In the genomic region with DNA sequence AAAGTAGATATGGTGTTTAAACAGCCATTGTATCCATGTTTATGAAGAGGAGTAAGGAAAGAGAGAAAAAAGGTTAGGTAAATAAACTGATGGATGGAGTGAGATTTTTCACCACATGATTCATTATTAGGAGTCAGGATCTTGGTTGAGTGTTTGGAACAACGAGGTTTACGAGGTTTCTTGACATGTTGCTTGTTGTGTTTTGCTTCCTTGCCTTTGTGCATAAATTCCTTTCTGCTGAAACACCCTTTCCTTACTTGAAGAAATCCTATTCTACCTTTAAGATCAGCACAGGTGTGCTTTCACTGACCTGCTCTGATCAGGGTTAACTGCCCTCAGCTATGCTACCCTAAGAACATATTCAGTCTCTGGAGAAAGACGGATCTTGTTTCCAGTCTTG, we compare ENCODE assay signal across 24 cellular contexts.
DNase-seq lines count a peak whose midpoint lies in the region; ATAC-seq and TF ChIP-seq lines count a peak whose summit lies in the region.
"Had no signal": no experiment of that assay in that cellular context is flagged by ENCODE, and none has a peak within 500 bp of the region (broad histone marks: within the 10 kb centered on the region; RNA-seq: fewer than 3 reads in every experiment).

No MANE protein-coding gene starts in this region.

- peak; percentile 79 for DNase-seq in EH (ENCODE audit: low read depth)
- DNase-seq in NCI-H226: peak; percentile 64
- DNase-seq in choroid plexus epithelial cell (ENCODE audit: low read depth): peak; percentile 60
- no peak for DNase-seq in nephron progenitor cell
- no peak for DNase-seq in lower leg skin (ENCODE audit: low spot score in 2 of 2)
- DNase-seq in HuH-7 (ENCODE audit: low spot score): no peak
- DNase-seq: activated CD4-positive, alpha-beta memory T cell treated with anti-CD3 and anti-CD28 coated beads for 36 hours; activated naive CD4-positive, alpha-beta T cell treated with Interleukin-2 at 50 U/mL for 16 hours; activated T-cell treated with anti-CD3 and anti-CD28 coated beads for 4 hours; aorta; CD8-positive, alpha-beta memory T cell; colonic mucosa; DND-41; endodermal cell; KBM-7; NCI-H1092; NCI-H2081; NCI-H510A treated with DMSO at 0.1 percent for 48 hours; stimulated activated CD4-positive, alpha-beta T cell treated with anti-CD3 and anti-CD28 coated beads, Interleukin-4, amount 100 ng/mL, for 1 hour; T-helper 1 cell had no signal

- no peak for TF ChIP-seq POLR2A in lower leg skin (IDR thresholded peaks at IDR 0.05)

- peaks cover 10% of the 10 kb centered on the region for H3K4me1 Mint-ChIP-seq in nephron progenitor cell
- H3K4me1 Mint-ChIP-seq: CD8-positive, alpha-beta memory T cell; endodermal cell had no signal

- no peak for ATAC-seq in SK-N-SH treated with all-trans-retinoic acid at 6 μM for 48 hours
- ATAC-seq in GM19395 (IDR thresholded peaks at IDR 0.05; ENCODE audit: unreplicated experiment): no peak
- ATAC-seq: natural killer cell treated with Interleukin-12 subunit alpha and Interleukin-12 subunit beta and Interleukin-15 and Interleukin-18, amount 100 ng/mL, for 72 hours had no signal

- TF ChIP-seq CTCF in choroid plexus epithelial cell (conservative IDR thresholded peaks at IDR 0.05; ENCODE audit: low read depth, low read length) (no peak), nephron progenitor cell (IDR thresholded peaks at IDR 0.05) (no peak), lower leg skin (IDR thresholded peaks at IDR 0.05) (no peak)

- H3K27me3 Mint-ChIP-seq in nephron progenitor cell (ENCODE audit: low read depth, poor library complexity): peaks cover 6% of the 10 kb centered on the region
- H3K27me3 Mint-ChIP-seq: activated CD4-positive, alpha-beta memory T cell treated with anti-CD3 and anti-CD28 coated beads for 36 hours; CD8-positive, alpha-beta memory T cell had no signal

- H3K4me3 Mint-ChIP-seq in nephron progenitor cell: no peak overlapping the region
- H3K4me3 Mint-ChIP-seq: activated CD4-positive, alpha-beta memory T cell treated with anti-CD3 and anti-CD28 coated beads for 36 hours; CD8-positive, alpha-beta memory T cell; endodermal cell; natural killer cell treated with Interleukin-12 subunit alpha and Interleukin-12 subunit beta and Interleukin-15 and Interleukin-18, amount 100 ng/mL, for 72 hours had no signal

- peaks cover 4% of the 10 kb centered on the region for H3K36me3 Mint-ChIP-seq in nephron progenitor cell (ENCODE audit: low read depth)
- H3K36me3 Mint-ChIP-seq: activated CD4-positive, alpha-beta memory T cell treated with anti-CD3 and anti-CD28 coated beads for 36 hours; CD8-positive, alpha-beta memory T cell; natural killer cell treated with Interleukin-12 subunit alpha and Interleukin-12 subunit beta and Interleukin-15 and Interleukin-18, amount 100 ng/mL, for 72 hours had no signal

- intact Hi-C loops in lower leg skin (cut with DNase I; ENCODE audit: low total_unique reads): no loop called here

- H3K4me3 ChIP-seq in choroid plexus epithelial cell (ENCODE audit: low read depth, low read length) (no peak overlapping the region), lower leg skin (ENCODE audit: low read depth, poor library complexity, severe bottlenecking) (no peak overlapping the region)
- H3K4me3 ChIP-seq: colonic mucosa, skin epidermis had no signal

- H3K27ac Mint-ChIP-seq in nephron progenitor cell: peak overlapping the region; percentile 73
- H3K27ac Mint-ChIP-seq: activated CD4-positive, alpha-beta memory T cell treated with anti-CD3 and anti-CD28 coated beads for 36 hours; CD8-positive, alpha-beta memory T cell; endodermal cell; natural killer cell treated with Interleukin-12 subunit alpha and Interleukin-12 subunit beta and Interleukin-15 and Interleukin-18, amount 100 ng/mL, for 72 hours had no signal

- WGBS in lower leg skin, 2 donors: 43 to 59% methylated on average over 3 of the region's 3 CpGs

- H3K9me3 Mint-ChIP-seq in nephron progenitor cell: peaks cover 5% of the 10 kb centered on the region
- H3K9me3 Mint-ChIP-seq: activated CD4-positive, alpha-beta memory T cell treated with anti-CD3 and anti-CD28 coated beads for 36 hours; CD8-positive, alpha-beta memory T cell; endodermal cell had no signal

TF ChIP-seq in SK-N-SH treated with all-trans-retinoic acid at 6 μM for 48 hours, 23 proteins besides CTCF, POLR2A, EP300 and RAD21:
- TF ChIP-seq, protein P1, sequence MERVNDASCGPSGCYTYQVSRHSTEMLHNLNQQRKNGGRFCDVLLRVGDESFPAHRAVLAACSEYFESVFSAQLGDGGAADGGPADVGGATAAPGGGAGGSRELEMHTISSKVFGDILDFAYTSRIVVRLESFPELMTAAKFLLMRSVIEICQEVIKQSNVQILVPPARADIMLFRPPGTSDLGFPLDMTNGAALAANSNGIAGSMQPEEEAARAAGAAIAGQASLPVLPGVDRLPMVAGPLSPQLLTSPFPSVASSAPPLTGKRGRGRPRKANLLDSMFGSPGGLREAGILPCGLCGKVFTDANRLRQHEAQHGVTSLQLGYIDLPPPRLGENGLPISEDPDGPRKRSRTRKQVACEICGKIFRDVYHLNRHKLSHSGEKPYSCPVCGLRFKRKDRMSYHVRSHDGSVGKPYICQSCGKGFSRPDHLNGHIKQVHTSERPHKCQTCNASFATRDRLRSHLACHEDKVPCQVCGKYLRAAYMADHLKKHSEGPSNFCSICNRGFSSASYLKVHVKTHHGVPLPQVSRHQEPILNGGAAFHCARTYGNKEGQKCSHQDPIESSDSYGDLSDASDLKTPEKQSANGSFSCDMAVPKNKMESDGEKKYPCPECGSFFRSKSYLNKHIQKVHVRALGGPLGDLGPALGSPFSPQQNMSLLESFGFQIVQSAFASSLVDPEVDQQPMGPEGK (CRISPR knock-in tag; IDR thresholded peaks at IDR 0.05; ENCODE audit: borderline replicate concordance): no peak
- TF ChIP-seq SNAI2 (CRISPR knock-in tag; IDR thresholded peaks at IDR 0.05) (no peak), GLIS3 (CRISPR knock-in tag; IDR thresholded peaks at IDR 0.05) (no peak), ZNF565 (CRISPR knock-in tag; conservative IDR thresholded peaks at IDR 0.05; ENCODE audit: low read depth) (no peak), CSDC2 (CRISPR knock-in tag; IDR thresholded peaks at IDR 0.05) (no peak), TCF4 (CRISPR knock-in tag; IDR thresholded peaks at IDR 0.05; ENCODE audit: borderline replicate concordance) (no peak), PPARA (CRISPR knock-in tag; IDR thresholded peaks at IDR 0.05; ENCODE audit: borderline replicate concordance) (no peak), RARB (CRISPR knock-in tag; IDR thresholded peaks at IDR 0.05) (no peak)
- TF ChIP-seq, protein P2, sequence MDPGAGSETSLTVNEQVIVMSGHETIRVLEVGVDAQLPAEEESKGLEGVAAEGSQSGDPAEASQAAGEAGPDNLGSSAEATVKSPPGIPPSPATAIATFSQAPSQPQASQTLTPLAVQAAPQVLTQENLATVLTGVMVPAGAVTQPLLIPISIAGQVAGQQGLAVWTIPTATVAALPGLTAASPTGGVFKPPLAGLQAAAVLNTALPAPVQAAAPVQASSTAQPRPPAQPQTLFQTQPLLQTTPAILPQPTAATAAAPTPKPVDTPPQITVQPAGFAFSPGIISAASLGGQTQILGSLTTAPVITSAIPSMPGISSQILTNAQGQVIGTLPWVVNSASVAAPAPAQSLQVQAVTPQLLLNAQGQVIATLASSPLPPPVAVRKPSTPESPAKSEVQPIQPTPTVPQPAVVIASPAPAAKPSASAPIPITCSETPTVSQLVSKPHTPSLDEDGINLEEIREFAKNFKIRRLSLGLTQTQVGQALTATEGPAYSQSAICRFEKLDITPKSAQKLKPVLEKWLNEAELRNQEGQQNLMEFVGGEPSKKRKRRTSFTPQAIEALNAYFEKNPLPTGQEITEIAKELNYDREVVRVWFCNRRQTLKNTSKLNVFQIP (CRISPR knock-in tag; IDR thresholded peaks at IDR 0.05; ENCODE audit: borderline replicate concordance, low read depth): no peak
- TF ChIP-seq, protein P3, sequence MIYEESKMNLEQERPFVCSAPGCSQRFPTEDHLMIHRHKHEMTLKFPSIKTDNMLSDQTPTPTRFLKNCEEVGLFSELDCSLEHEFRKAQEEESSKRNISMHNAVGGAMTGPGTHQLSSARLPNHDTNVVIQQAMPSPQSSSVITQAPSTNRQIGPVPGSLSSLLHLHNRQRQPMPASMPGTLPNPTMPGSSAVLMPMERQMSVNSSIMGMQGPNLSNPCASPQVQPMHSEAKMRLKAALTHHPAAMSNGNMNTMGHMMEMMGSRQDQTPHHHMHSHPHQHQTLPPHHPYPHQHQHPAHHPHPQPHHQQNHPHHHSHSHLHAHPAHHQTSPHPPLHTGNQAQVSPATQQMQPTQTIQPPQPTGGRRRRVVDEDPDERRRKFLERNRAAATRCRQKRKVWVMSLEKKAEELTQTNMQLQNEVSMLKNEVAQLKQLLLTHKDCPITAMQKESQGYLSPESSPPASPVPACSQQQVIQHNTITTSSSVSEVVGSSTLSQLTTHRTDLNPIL (CRISPR knock-in tag; IDR thresholded peaks at IDR 0.05; ENCODE audit: low read depth): no peak

Comparison
In these comparisons a context has a peak if more than half of its experiments do, and no peak if none do; other contexts are left out.
1. DNase-seq: peak in EH (single experiment), NCI-H226 (single experiment) and choroid plexus epithelial cell (single experiment); none in nephron progenitor cell (single experiment), lower leg skin (0 of 2) and HuH-7 (single experiment).